In genomic region chr2:63992061-63992685, GRCh38 we compare ENCODE assay signal across 15 cellular contexts.
"Had no signal": no experiment of that assay in that cellular context is flagged by ENCODE, and none has a peak within 500 bp of the region (broad histone marks: within the 10 kb centered on the region; RNA-seq: fewer than 3 reads in every experiment).

No MANE protein-coding gene starts in this region.

- H3K27me3 ChIP-seq: gastrocnemius medialis, stomach had no signal

- H3K9me3 ChIP-seq: gastrocnemius medialis, lower lobe of right lung, thoracic aorta had no signal

- H3K4me3 ChIP-seq: gastrocnemius medialis, lower lobe of right lung, stomach, thoracic aorta had no signal

- H3K27me3 Mint-ChIP-seq: activated CD8-positive, alpha-beta T cell treated with anti-CD3 and anti-CD28 coated beads for 36 hours; activated naive CD8-positive, alpha-beta T cell treated with anti-CD3 and anti-CD28 coated beads, Interleukin-2, amount 10 ng/mL, durations not matched to agents 7 days and 5 days; naive thymus-derived CD4-positive, alpha-beta T cell had no signal

- ATAC-seq: activated CD8-positive, alpha-beta T cell treated with anti-CD3 and anti-CD28 coated beads for 36 hours; activated T-cell treated with anti-CD3 and anti-CD28 coated beads, Interleukin-2, amount 50 U/mL, for 72 hours; gastrocnemius medialis; naive thymus-derived CD4-positive, alpha-beta T cell had no signal

- H3K4me1 ChIP-seq: gastrocnemius medialis, lower lobe of right lung had no signal

- H3K4me3 Mint-ChIP-seq: activated CD8-positive, alpha-beta T cell treated with anti-CD3 and anti-CD28 coated beads for 36 hours; activated naive CD8-positive, alpha-beta T cell treated with anti-CD3 and anti-CD28 coated beads, Interleukin-2, amount 10 ng/mL, durations not matched to agents 7 days and 5 days; activated T-cell treated with anti-CD3 and anti-CD28 coated beads, Interleukin-2, amount 50 U/mL, for 72 hours; naive thymus-derived CD4-positive, alpha-beta T cell had no signal

- H3K27ac ChIP-seq: gastrocnemius medialis, lower lobe of right lung, stomach, thoracic aorta had no signal

- H3K27ac Mint-ChIP-seq: activated CD8-positive, alpha-beta T cell treated with anti-CD3 and anti-CD28 coated beads for 36 hours; activated naive CD8-positive, alpha-beta T cell treated with anti-CD3 and anti-CD28 coated beads, Interleukin-2, amount 10 ng/mL, durations not matched to agents 7 days and 5 days; activated T-cell treated with anti-CD3 and anti-CD28 coated beads, Interleukin-2, amount 50 U/mL, for 72 hours had no signal

- DNase-seq: activated CD8-positive, alpha-beta memory T cell treated with anti-CD3 and anti-CD28 coated beads, Interleukin-2, amount 50 U/mL, for 4 hours; activated CD8-positive, alpha-beta T cell treated with anti-CD3 and anti-CD28 coated beads for 36 hours; activated gamma-delta T cell treated with Interleukin-2 at 50 U/mL for 16 hours; activated naive CD8-positive, alpha-beta T cell treated with anti-CD3 and anti-CD28 coated beads, Interleukin-2, amount 10 ng/mL, durations not matched to agents 7 days and 5 days; activated T-cell treated with anti-CD3 and anti-CD28 coated beads, Interleukin-2, amount 50 U/mL, for 72 hours; aorta; gastrocnemius medialis; hippocampal formation; lower lobe of right lung; naive thymus-derived CD4-positive, alpha-beta T cell; posterior cingulate gyrus; stimulated activated CD4-positive, alpha-beta T cell treated with anti-CD3 and anti-CD28 coated beads, Interleukin-4, amount 100 ng/mL, for 24 hours; T-helper 9 cell had no signal

- H3K36me3 ChIP-seq: gastrocnemius medialis, lower lobe of right lung, stomach, thoracic aorta had no signal
